Comparison of ENCODE assay signal across 8 cellular contexts in genomic region chr11:65891180-65892136, GRCh38. TPM values are rescaled to one million over a fixed set of nuclear protein-coding genes. Genes with fewer than 3 reads are reported as not detected.
A peak's percentile ranks its signal among the peaks of the same experiment; 100 is the strongest.
DNase-seq lines count a peak whose midpoint lies in the region; ATAC-seq, FAIRE-seq and TF ChIP-seq lines count a peak whose summit lies in the region.

No MANE protein-coding gene starts in this region.

- peak; percentile 33; the same call in 2 of the 3 replicates for TF ChIP-seq CTCF in A549 (IDR thresholded peaks at IDR 0.05)
- TF ChIP-seq CTCF in GM13977 (IDR thresholded peaks at IDR 0.05; ENCODE audit: extremely low read depth, insufficient read depth, missing control alignments), result peak; percentile 72

- CTCF ChIA-PET in A549 (lab: Yijun Ruan, JAX), result interaction anchor here (0.5 to 20.5 kb wide), 16 partner anchors 12 to 187 kb away, joined by 3 to 618 read pairs (median 4); partner anchors contain the start of genes C11orf68, CFL1, CTSW and DRAP1

- POLR2A ChIA-PET in A549 (lab: Yijun Ruan, JAX), result interaction anchor here (0.5 to 4.3 kb wide), 12 partner anchors 7 to 179 kb away, joined by 3 to 38 read pairs (median 9); partner anchors contain the start of genes C11orf68, CFL1, FOSL1 and KAT5

- 21% methylated on average over 26 of the region's 60 CpGs for WGBS in A549 (ENCODE audit: missing lambda C conversion rate)
- 3% methylated on average over 60 of the region's 60 CpGs for WGBS in thymus

- TF ChIP-seq RAD21 in A549 (conservative IDR thresholded peaks at IDR 0.05 in 1 of 2, IDR thresholded peaks at IDR 0.05 in 1 of 2), result 0 out of 5 replicates have a peak, but pooled peaks of 1 of the 2 experiments have one; percentile 2

- H3K9me3 Mint-ChIP-seq in memory B cell, result no peaks in the 10 kb centered on the region

- H3K4me3 Mint-ChIP-seq in memory B cell, result peak overlapping the region; percentile 88

- DNase-seq in A549 (ENCODE audit: low read depth in 1 of 2, low spot score in 1 of 2), result peak; percentile 43 to 52
- peak; percentile 58 for DNase-seq in GM13977 (ENCODE audit: low spot score)
- peak; percentile 77 to 79 for DNase-seq in SJCRH30
- DNase-seq in cerebellar cortex (ENCODE audit: low spot score), result peak; percentile 49
- no peak for DNase-seq in memory B cell (ENCODE audit: low spot score in 2 of 2)
- DNase-seq in NCI-H526 treated with DMSO at 0.1 percent for 48 hours (lab: John Stamatoyannopoulos, UW), result no peak

- peak in 1 of 2 experiments; percentile 2; a peak in 5 of 6 replicates for ATAC-seq in A549
- no peak for ATAC-seq in memory B cell (ENCODE audit: low read depth)
- no peak for ATAC-seq in HG03175 (IDR thresholded peaks at IDR 0.05; ENCODE audit: unreplicated experiment)

- peak overlapping the region; percentile 43 for H3K27ac Mint-ChIP-seq in memory B cell

- peaks cover 2% of the 10 kb centered on the region for H3K36me3 Mint-ChIP-seq in memory B cell

- no peak for FAIRE-seq in A549 (lab: Jason Lieb, UNC)

- H3K4me1 ChIP-seq in A549, result peaks cover 58% of the 10 kb centered on the region
- peaks cover 9% of the 10 kb centered on the region; the same call in 1 of the 2 replicates for H3K4me1 ChIP-seq in SJCRH30
- H3K4me1 ChIP-seq in thymus (ENCODE audit: control insufficient read depth, insufficient read depth, low read length), result peaks cover 37% of the 10 kb centered on the region

- TF ChIP-seq POLR2A in A549 (IDR thresholded peaks at IDR 0.05; ENCODE audit: low read length), result peak; percentile 7; the same call in 1 of the 2 replicates

- no peaks in the 10 kb centered on the region for H3K9me3 ChIP-seq in A549
- no peaks in the 10 kb centered on the region for H3K9me3 ChIP-seq in SJCRH30 (replicated peaks)
- no peaks in the 10 kb centered on the region for H3K9me3 ChIP-seq in thymus (ENCODE audit: control insufficient read depth)

- H3K27ac ChIP-seq in A549 (peak overlapping the region; percentile 87 to 96), SJCRH30 (peak overlapping the region; percentile 50), thymus (ENCODE audit: low read depth) (peak overlapping the region; percentile 93)

- no peaks in the 10 kb centered on the region for H3K36me3 ChIP-seq in SJCRH30
- peaks cover 3% of the 10 kb centered on the region for H3K36me3 ChIP-seq in thymus (ENCODE audit: control insufficient read depth, insufficient read depth)

- peaks cover 46% of the 10 kb centered on the region for H3K4me1 Mint-ChIP-seq in memory B cell

- peak overlapping the region; percentile 97 for H3K4me2 ChIP-seq in A549

- no peak for TF ChIP-seq EP300 in A549 (IDR thresholded peaks at IDR 0.05)

- H3K27me3 Mint-ChIP-seq in memory B cell, result no peaks in the 10 kb centered on the region

- H3K4me3 ChIP-seq in A549 (peak overlapping the region; percentile 69), SJCRH30 (peak overlapping the region; percentile 72), thymus (ENCODE audit: low read length) (peak overlapping the region; percentile 73)

- no peaks in the 10 kb centered on the region for H3K27me3 ChIP-seq in SJCRH30
- H3K27me3 ChIP-seq in thymus (ENCODE audit: control insufficient read depth, insufficient read depth), result no peaks in the 10 kb centered on the region

- in situ Hi-C loops in GM13977 (cut with MboI; ENCODE audit: low pct_unique_long_range_greater_than_20kb, low sequenced_read_pairs, unreplicated experiment), result no loop called here

TF ChIP-seq in A549, 52 proteins besides CTCF, POLR2A, EP300 and RAD21 (continues in another document):
- TF ChIP-seq TFCP2L1 (CRISPR knock-in tag; IDR thresholded peaks at IDR 0.05) (peak; percentile 96; the same call in 1 of the 2 replicates), CBX2 (IDR thresholded peaks at IDR 0.05; ENCODE audit: borderline replicate concordance, low read depth) (no peak), POLR2AphosphoS2 (conservative IDR thresholded peaks at IDR 0.05; ENCODE audit: low read length) (peak; percentile 96), TP53 (CRISPR knock-in tag; IDR thresholded peaks at IDR 0.05) (peak; percentile 87; the same call in 1 of the 2 replicates), ESRRA (IDR thresholded peaks at IDR 0.05; ENCODE audit: borderline replicate concordance, low read length) (0 out of 2 replicates have a peak, but pooled peaks have one; percentile 18), MAX (IDR thresholded peaks at IDR 0.05) (peak; percentile 5; the same call in 1 of the 2 replicates), FOSB (CRISPR knock-in tag; IDR thresholded peaks at IDR 0.05) (peak; percentile 91), ZFP36 (IDR thresholded peaks at IDR 0.05; ENCODE audit: borderline replicate concordance, partially characterized antibody) (peak; percentile 91), HOXA7 (CRISPR knock-in tag; IDR thresholded peaks at IDR 0.05) (peak; percentile 89), BCL3 (IDR thresholded peaks at IDR 0.05) (no peak), USF2 (IDR thresholded peaks at IDR 0.05) (peak; percentile 2; the same call in 1 of the 2 replicates), EHMT2 (IDR thresholded peaks at IDR 0.05; ENCODE audit: low read depth) (no peak)
- TF ChIP-seq, protein P1, sequence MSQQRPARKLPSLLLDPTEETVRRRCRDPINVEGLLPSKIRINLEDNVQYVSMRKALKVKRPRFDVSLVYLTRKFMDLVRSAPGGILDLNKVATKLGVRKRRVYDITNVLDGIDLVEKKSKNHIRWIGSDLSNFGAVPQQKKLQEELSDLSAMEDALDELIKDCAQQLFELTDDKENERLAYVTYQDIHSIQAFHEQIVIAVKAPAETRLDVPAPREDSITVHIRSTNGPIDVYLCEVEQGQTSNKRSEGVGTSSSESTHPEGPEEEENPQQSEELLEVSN (IDR thresholded peaks at IDR 0.05; ENCODE audit: borderline replicate concordance, low read depth), result 0 out of 2 replicates have a peak, but pooled peaks have one; percentile 45

RNA-seq across cellular contexts. Expression of gene CCDC85B, which starts 1.0 kb away (rescaled TPM):
- 5.4 and 7.3 TPM in 2 replicates for polyA plus RNA-seq in A549 (2011; rRNA removed)
- polyA plus RNA-seq in A549 (2012; cell fraction: cytosol; rRNA removed), result 66.8 and 76.8 TPM in 2 replicates
- 45.5 and 55.1 TPM in 2 replicates for polyA plus RNA-seq in A549 (2012; cell fraction: nucleus; rRNA removed)
- 24.3 to 35.2 TPM (median 27.5 TPM) in 3 replicates for polyA plus RNA-seq in A549 (2017; fragmentation: RNase III; extraction: RNeasy Plus Mini Kit Qiagen cat#74134 plus additional on column Dnase treatment)
- polyA minus RNA-seq in A549 (2011; rRNA and poly(A)+ RNA removed), result 1.7 and 2.4 TPM in 2 replicates
- total RNA-seq in SJCRH30 (2014; rRNA removed; shearing (Covaris generic)), result 25.2 and 30.6 TPM in 2 replicates
- 20.2 TPM for polyA plus RNA-seq in thymus

RNA-seq across cellular contexts. Expression of gene FIBP, which starts 3.2 kb away (rescaled TPM):
- 72.2 and 83.0 TPM in 2 replicates for polyA plus RNA-seq in A549 (2011; rRNA removed)
- polyA plus RNA-seq in A549 (2012; cell fraction: cytosol; rRNA removed), result 119 and 157 TPM in 2 replicates
- polyA plus RNA-seq in A549 (2012; cell fraction: nucleus; rRNA removed), result 121 and 152 TPM in 2 replicates
- 60.4 to 66.2 TPM (median 65.3 TPM) in 3 replicates for polyA plus RNA-seq in A549 (2017; fragmentation: RNase III; extraction: RNeasy Plus Mini Kit Qiagen cat#74134 plus additional on column Dnase treatment)
- 81.2 and 91.4 TPM in 2 replicates for polyA minus RNA-seq in A549 (2011; rRNA and poly(A)+ RNA removed)
- total RNA-seq in SJCRH30 (2014; rRNA removed; shearing (Covaris generic)), result 64.3 and 68.1 TPM in 2 replicates
- polyA plus RNA-seq in thymus, result 70.9 TPM

RNA-seq across cellular contexts. Expression of gene FOSL1, which starts 8.7 kb away (rescaled TPM):
- polyA plus RNA-seq in A549 (2011; rRNA removed) (6.7 and 9.6 TPM in 2 replicates), A549 (2017; fragmentation: RNase III; extraction: RNeasy Plus Mini Kit Qiagen cat#74134 plus additional on column Dnase treatment) (24.1 to 55.8 TPM (median 24.1 TPM) in 3 replicates), thymus (3.8 TPM)
- 25.5 and 36.0 TPM in 2 replicates for polyA plus RNA-seq in A549 (2012; cell fraction: cytosol; rRNA removed)
- polyA plus RNA-seq in A549 (2012; cell fraction: nucleus; rRNA removed), result 52.3 and 65.0 TPM in 2 replicates
- 12.7 and 21.5 TPM in 2 replicates for polyA minus RNA-seq in A549 (2011; rRNA and poly(A)+ RNA removed)
- total RNA-seq in SJCRH30 (2014; rRNA removed; shearing (Covaris generic)), result 1.5 and 1.9 TPM in 2 replicates

RNA-seq across cellular contexts. Expression of gene CTSW, which starts 11.8 kb away (rescaled TPM):
- not detected in 2 replicates for polyA plus RNA-seq in A549 (2011; rRNA removed)
- polyA plus RNA-seq in A549 (2012; cell fraction: cytosol; rRNA removed), result 0.03 TPM in 2 replicates
- polyA plus RNA-seq in A549 (2012; cell fraction: nucleus; rRNA removed), result 0.07 TPM in 1 of 2 replicates, not detected in the other
- not detected in 3 replicates for polyA plus RNA-seq in A549 (2017; fragmentation: RNase III; extraction: RNeasy Plus Mini Kit Qiagen cat#74134 plus additional on column Dnase treatment)
- polyA minus RNA-seq in A549 (2011; rRNA and poly(A)+ RNA removed), result not detected in 2 replicates
- not detected in 2 replicates for total RNA-seq in SJCRH30 (2014; rRNA removed; shearing (Covaris generic))
- 4.2 TPM for polyA plus RNA-seq in thymus

RNA-seq across cellular contexts. Expression of gene EFEMP2, which starts 18.9 kb away (rescaled TPM):
- polyA plus RNA-seq in A549 (2011; rRNA removed), result 0.89 and 1.3 TPM in 2 replicates
- 1.2 and 1.4 TPM in 2 replicates for polyA plus RNA-seq in A549 (2012; cell fraction: cytosol; rRNA removed)
- 16.6 and 16.8 TPM in 2 replicates for polyA plus RNA-seq in A549 (2012; cell fraction: nucleus; rRNA removed)
- polyA plus RNA-seq in A549 (2017; fragmentation: RNase III; extraction: RNeasy Plus Mini Kit Qiagen cat#74134 plus additional on column Dnase treatment), result 0.98 to 1.5 TPM (median 1.4 TPM) in 3 replicates
- 1.1 and 1.4 TPM in 2 replicates for polyA minus RNA-seq in A549 (2011; rRNA and poly(A)+ RNA removed)
- 21.5 and 23.9 TPM in 2 replicates for total RNA-seq in SJCRH30 (2014; rRNA removed; shearing (Covaris generic))
- 41.8 TPM for polyA plus RNA-seq in thymus

Comparison
In these comparisons a context has a peak if more than half of its experiments do, and no peak if none do; other contexts are left out.
1. DNase-seq: peak in A549 (2 of 2), GM13977 (single experiment), SJCRH30 (2 of 2) and cerebellar cortex (single experiment); none in memory B cell (0 of 2) and NCI-H526 treated with DMSO at 0.1 percent for 48 hours (single experiment).
2. Peak in every context shown above with its lines, with median percentiles within 50 percentile points of each other: H3K27ac ChIP-seq and H3K4me3 ChIP-seq.